ENCODE assay signal across 11 cellular contexts in the genomic region with DNA sequence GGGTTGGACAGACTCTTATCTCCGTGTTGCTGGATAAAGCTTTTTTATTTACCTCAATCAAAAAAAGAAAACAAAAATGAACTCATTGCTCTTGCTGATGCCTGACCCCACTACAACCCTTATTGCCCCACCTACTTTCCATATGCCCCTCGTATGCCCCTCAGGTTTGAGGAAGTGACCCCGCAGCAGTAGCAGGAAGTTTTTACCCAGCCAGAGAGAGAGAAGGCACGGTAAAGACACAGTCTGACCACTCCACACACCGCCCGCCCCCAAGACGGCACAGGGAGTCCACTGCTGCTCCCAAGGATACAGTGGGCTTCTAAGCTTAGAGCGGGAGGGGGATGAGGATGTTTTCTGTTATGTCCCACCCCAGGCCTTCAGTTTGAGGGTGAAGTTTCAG. TPM values are rescaled to one million over a fixed set of nuclear protein-coding genes. Genes with fewer than 3 reads are reported as not detected.
DNase-seq lines count a peak whose midpoint lies in the region; ATAC-seq, FAIRE-seq and TF ChIP-seq lines count a peak whose summit lies in the region.
"Had no signal": no experiment of that assay in that cellular context is flagged by ENCODE, and none has a peak within 500 bp of the region (broad histone marks: within the 10 kb centered on the region; RNA-seq: fewer than 3 reads in every experiment).

No MANE protein-coding gene starts in this region.

- WGBS in GM12878 (ENCODE audit: insufficient coverage, insufficient replicate concordance, low lambda C conversion rate, missing lambda C conversion rate), result 10% methylated on average over 8 of the region's 8 CpGs

- RAD21 ChIA-PET in GM12878 (lab: Charles Lee; ENCODE audit: unreplicated experiment), result interaction anchor here (0.7 to 15.1 kb wide), 6 partner anchors 10 to 161 kb away, joined by 3 to 287 read pairs (median 4); a partner anchor contains a TSS

- DNase-seq in CD4-positive, alpha-beta memory T cell, result no peak
- no peak for DNase-seq in GM12878 (ENCODE audit: low read depth, low spot score)
- no peak for DNase-seq in naive thymus-derived CD8-positive, alpha-beta T cell
- no peak for DNase-seq in T-helper 9 cell
- DNase-seq in erythroblast (lab: John Stamatoyannopoulos, UW), result no peak
- no peak for DNase-seq in NCI-H1694 treated with DMSO at 0.1 percent for 48 hours (lab: John Stamatoyannopoulos, UW)
- DNase-seq in dedifferentiated amniotic fluid mesenchymal stem cell (ENCODE audit: extremely low spot score), result no peak
- DNase-seq: DND-41, H7 had no signal

- H3K9ac ChIP-seq in GM12878 (ENCODE audit: control insufficient read depth, insufficient read depth, low read length), result peak overlapping the region; percentile 94

- H3K27me3 Mint-ChIP-seq in CD4-positive, alpha-beta memory T cell, result no peaks in the 10 kb centered on the region
- no peaks in the 10 kb centered on the region for H3K27me3 Mint-ChIP-seq in naive thymus-derived CD8-positive, alpha-beta T cell

- FAIRE-seq in GM12878 (lab: Jason Lieb, UNC), result peak; percentile 35
- FAIRE-seq: colon had no signal

- H3K4me2 ChIP-seq in GM12878 (ENCODE audit: control insufficient read depth, insufficient read depth), result peak overlapping the region; percentile 98

- no peaks in the 10 kb centered on the region for H3K9me3 Mint-ChIP-seq in CD4-positive, alpha-beta memory T cell
- no peaks in the 10 kb centered on the region for H3K9me3 Mint-ChIP-seq in naive thymus-derived CD8-positive, alpha-beta T cell

- in situ Hi-C loops in GM12878 (cut with MboI), result no loop called here

- no peak overlapping the region for H2AFZ ChIP-seq in GM12878 (ENCODE audit: control insufficient read depth, low read depth, low read length)

- peaks cover 42 to 47% of the 10 kb centered on the region in 2 donors for H3K36me3 Mint-ChIP-seq in CD4-positive, alpha-beta memory T cell
- H3K36me3 Mint-ChIP-seq in naive thymus-derived CD8-positive, alpha-beta T cell, result peaks cover 0 to 59% (median 6%) of the 10 kb centered on the region in 3 donors

- peaks cover 38 to 83% (median 63%) of the 10 kb centered on the region in 4 donors for H3K4me1 Mint-ChIP-seq in CD4-positive, alpha-beta memory T cell
- H3K4me1 Mint-ChIP-seq in naive thymus-derived CD8-positive, alpha-beta T cell, result peaks cover 49 to 91% (median 69%) of the 10 kb centered on the region in 4 donors

- no peak for TF ChIP-seq RAD21 in GM12878 (IDR thresholded peaks at IDR 0.05; ENCODE audit: insufficient read depth, low read depth, low read length)

- H3K4me1 ChIP-seq in CD4-positive, alpha-beta memory T cell (ENCODE audit: insufficient read depth, low read length), result peaks cover 46% of the 10 kb centered on the region
- H3K4me1 ChIP-seq in GM12878 (ENCODE audit: control insufficient read depth, insufficient read depth, low read length), result peaks cover 64% of the 10 kb centered on the region

- TF ChIP-seq CTCF in GM12878 (IDR thresholded peaks at IDR 0.05 in 2 of 3, conservative IDR thresholded peaks at IDR 0.05 in 1 of 3; ENCODE audit: control insufficient read depth in 2 of 3, extremely low read depth in 1 of 3, insufficient read depth in 1 of 3, low read depth in 3 of 3, low read length in 3 of 3), result no peak

- TF ChIP-seq EP300 in GM12878 (IDR thresholded peaks at IDR 0.05; ENCODE audit: borderline replicate concordance in 1 of 2, control insufficient read depth in 1 of 2, low read depth in 2 of 2, low read length in 2 of 2), result no peak

- H3K4me3 ChIP-seq in CD4-positive, alpha-beta memory T cell (ENCODE audit: low read length in 2 of 2), result no peak overlapping the region
- peak overlapping the region; percentile 50 for H3K4me3 ChIP-seq in GM12878

- no peaks in the 10 kb centered on the region for H4K20me1 ChIP-seq in GM12878 (ENCODE audit: control insufficient read depth, insufficient read depth)

- H3K4me3 Mint-ChIP-seq in CD4-positive, alpha-beta memory T cell, result peak overlapping the region in 3 of 8 donors; percentile 17 to 27 (median 18)
- H3K4me3 Mint-ChIP-seq in naive thymus-derived CD8-positive, alpha-beta T cell, result peak overlapping the region in 2 of 10 donors; percentile 26 to 74

- intact Hi-C loops in CD4-positive, alpha-beta memory T cell (cut with micrococcal nuclease), result no loop called here
- intact Hi-C loops in GM12878 (cut with micrococcal nuclease; ENCODE audit: unreplicated experiment), result no loop called here

- TF ChIP-seq POLR2A in GM12878 (IDR thresholded peaks at IDR 0.05; ENCODE audit: low read depth, low read length), result peak; percentile 73
- no peak for TF ChIP-seq POLR2A in erythroblast (IDR thresholded peaks at IDR 0.05; ENCODE audit: low read length)

- H3K27ac Mint-ChIP-seq in CD4-positive, alpha-beta memory T cell, result peak overlapping the region in 6 of 7 donors; percentile 38 to 85 (median 62)
- peak overlapping the region in 7 of 10 donors; percentile 31 to 83 (median 58) for H3K27ac Mint-ChIP-seq in naive thymus-derived CD8-positive, alpha-beta T cell

- ATAC-seq in GM12878, result peak; percentile 46
- no peak for ATAC-seq in naive thymus-derived CD8-positive, alpha-beta T cell

- no TSS peak for BruUV-seq in GM12878 (replicated peaks; lab: Mats Ljungman, UMichigan)

- no peaks in the 10 kb centered on the region for H3K9me3 ChIP-seq in CD4-positive, alpha-beta memory T cell (ENCODE audit: control insufficient read depth in 1 of 2, low read length in 2 of 2)
- H3K9me3 ChIP-seq in KOPT-K1 (ENCODE audit: insufficient read depth, low read length, poor library complexity, severe bottlenecking), result no peaks in the 10 kb centered on the region
- no peaks in the 10 kb centered on the region for H3K9me3 ChIP-seq in GM12878 (replicated peaks; ENCODE audit: control insufficient read depth, insufficient read depth, low read length)

- no peaks in the 10 kb centered on the region for H3K27me3 ChIP-seq in CD4-positive, alpha-beta memory T cell (ENCODE audit: insufficient read depth, low read length)
- no peaks in the 10 kb centered on the region for H3K27me3 ChIP-seq in GM12878 (replicated peaks in 1 of 2; ENCODE audit: control insufficient read depth in 2 of 2, insufficient read depth in 2 of 2, low read length in 1 of 2)

- no peak overlapping the region for H3K27ac ChIP-seq in CD4-positive, alpha-beta memory T cell (ENCODE audit: low read depth, low read length)
- H3K27ac ChIP-seq in KOPT-K1 (ENCODE audit: low read depth, low read length, poor library complexity, severe bottlenecking), result peak overlapping the region; percentile 70
- peak overlapping the region; percentile 100 for H3K27ac ChIP-seq in GM12878 (ENCODE audit: control insufficient read depth, insufficient read depth)

- H3K79me2 ChIP-seq in GM12878 (ENCODE audit: control insufficient read depth, insufficient read depth, low read length), result peaks cover 53% of the 10 kb centered on the region

- POLR2A ChIA-PET in CD4-positive, alpha-beta memory T cell (lab: Charles Lee; ENCODE audit: partially characterized antibody), result interaction anchor here (0.6 to 11.2 kb wide), 9 partner anchors 9 to 92 kb away, joined by 3 to 130 read pairs (median 9); a partner anchor contains a TSS
- POLR2A ChIA-PET in GM12878 (lab: Charles Lee), result interaction anchor here (0.6 to 8.9 kb wide), 8 partner anchors 9 to 524 kb away, joined by 3 to 120 read pairs (median 6); a partner anchor contains a TSS
- POLR2A ChIA-PET in naive thymus-derived CD8-positive, alpha-beta T cell (lab: Charles Lee), result interaction anchor here (0.7 to 9.2 kb wide), 5 partner anchors 9 to 87 kb away, joined by 3 to 87 read pairs (median 4); a partner anchor contains a TSS

- H3K36me3 ChIP-seq in CD4-positive, alpha-beta memory T cell (ENCODE audit: insufficient read depth, low read length), result peaks cover 33% of the 10 kb centered on the region
- H3K36me3 ChIP-seq in KOPT-K1 (ENCODE audit: insufficient read depth, low read length) (peaks cover 65% of the 10 kb centered on the region), GM12878 (ENCODE audit: control insufficient read depth in 2 of 2, insufficient read depth in 2 of 2, low read length in 1 of 2) (peaks cover 10 to 29% of the 10 kb centered on the region in 2 experiments)

- SMC1A ChIA-PET in GM12878 (lab: Charles Lee; ENCODE audit: uncharacterized antibody, unreplicated experiment), result interaction anchor here (1.3 to 15.5 kb wide), 3 partner anchors 9 to 83 kb away, joined by 3 to 338 read pairs (median 73); a partner anchor contains a TSS

- CTCF ChIA-PET in CD4-positive, alpha-beta memory T cell (lab: Charles Lee; ENCODE audit: partially characterized antibody), result interaction anchor here (1.1 to 19.3 kb wide), 8 partner anchors 8 to 198 kb away, joined by 3 to 574 read pairs (median 5); a partner anchor contains a TSS
- CTCF ChIA-PET in GM12878 (lab: Yijun Ruan, JAX), result interaction anchor here (0.6 to 19.2 kb wide), 4 partner anchors 9 to 85 kb away, joined by 3 to 577 read pairs (median 44); a partner anchor contains a TSS

TF ChIP-seq in GM12878, 131 proteins besides CTCF, POLR2A, EP300 and RAD21 (continues in another document):
- TF ChIP-seq NR2F1 (conservative IDR thresholded peaks at IDR 0.05) (peak; percentile 50; the same call in 1 of the 2 replicates), IKZF2 (IDR thresholded peaks at IDR 0.05) (peak in 1 of 2 experiments; percentile 43; a peak in 2 of 4 replicates)

RNA-seq across cellular contexts. Expression of a gene that starts 9.8 kb away (rescaled TPM):
- 100 to 1,000 TPM; 154 TPM for total RNA-seq in CD4-positive, alpha-beta memory T cell
- polyA plus RNA-seq in CD4-positive, alpha-beta memory T cell, result 10 to 100 TPM; 40.5 to 43.5 TPM
- 74.2 and 90.2 TPM in 2 replicates for total RNA-seq in GM12878 (2013; cell fraction: nucleolus; rRNA removed)
- 183 and 184 TPM in 2 replicates for total RNA-seq in GM12878 (2014; rRNA removed)
- 87.7 and 91.4 TPM in 2 replicates for total RNA-seq in GM12878 (2014; rRNA removed; fragmentation: Illumina TruSeq; extraction: Trizol)
- 134 and 146 TPM in 2 replicates for total RNA-seq in GM12878 (2021)
- 48.7 TPM for polyA plus RNA-seq in GM12878 (2011; ENCODE audit: low read depth)
- polyA plus RNA-seq in GM12878 (2011; rRNA removed), result 56.6 and 73.8 TPM in 2 replicates
- 66.4 and 101 TPM in 2 replicates for polyA plus RNA-seq in GM12878 (2011; cell fraction: cytosol; rRNA removed)
- polyA plus RNA-seq in GM12878 (2011; cell fraction: nucleus; rRNA removed), result 85.4 and 100 TPM in 2 replicates
- polyA plus RNA-seq in GM12878 (2012), result 65.1 and 81.8 TPM in 2 replicates
- polyA plus RNA-seq in GM12878 (2014; fragmentation: Illumina TruSeq; extraction: Trizol), result 108 and 113 TPM in 2 replicates
- 10 to 100 TPM in 1 of 2 experiments, 1 to 10 TPM in 1; 5.3 to 12.9 TPM for polyA plus RNA-seq in GM12878 (2014; fragmentation: Nextera tagmentation; extraction: Ambion mirVana)
- 143 and 184 TPM in 2 replicates for polyA plus RNA-seq in GM12878 (2014; rRNA removed)
- 10 to 100 TPM; 36.9 to 86.3 TPM for polyA plus RNA-seq in GM12878 (2016; fragmentation: Nextera tagmentation; extraction: Ambion mirVana)
- polyA minus RNA-seq in GM12878 (2011; rRNA and poly(A)+ RNA removed), result 32.6 and 50.0 TPM in 2 replicates
- polyA minus RNA-seq in GM12878 (2011; cell fraction: cytosol; rRNA and poly(A)+ RNA removed), result 24.1 and 25.9 TPM in 2 replicates
- 14.5 and 24.8 TPM in 2 replicates for polyA minus RNA-seq in GM12878 (2011; cell fraction: nucleus; rRNA and poly(A)+ RNA removed)
- 100 to 1,000 TPM; 135 to 137 TPM for total RNA-seq in naive thymus-derived CD8-positive, alpha-beta T cell
- polyA plus RNA-seq in naive thymus-derived CD8-positive, alpha-beta T cell, result 10 to 100 TPM; 19.4 to 30.8 (median 30.4) TPM
